21 cellular contexts compared by ENCODE assay signal in genomic region chr14:96989293-96989692, GRCh38.
"Had no signal": no experiment of that assay in that cellular context is flagged by ENCODE, and none has a peak within 500 bp of the region (broad histone marks: within the 10 kb centered on the region; RNA-seq: fewer than 3 reads in every experiment).

No MANE protein-coding gene starts in this region.

- H3K27me3 Mint-ChIP-seq: activated naive CD8-positive, alpha-beta T cell treated with anti-CD3 and anti-CD28 coated beads for 36 hours; stimulated activated memory B cell treated with anti-CD40 and anti-IgM and Interleukin-4, amounts not matched to agents 10 μg/mL and 1 μg/mL and 100 μg/mL, for 72 hours had no signal

- H3K27ac ChIP-seq: cardiac muscle cell, foreskin keratinocyte, pancreas, sigmoid colon, spleen, thyroid gland had no signal

- H3K27ac Mint-ChIP-seq: activated CD4-positive, alpha-beta memory T cell treated with anti-CD3 and anti-CD28 coated beads, Interleukin-2, amount 10 ng/mL, durations not matched to agents 7 days and 5 days; activated CD8-positive, alpha-beta memory T cell treated with anti-CD3 and anti-CD28 coated beads, Interleukin-2, amount 10 ng/mL, durations not matched to agents 7 days and 5 days; activated naive CD8-positive, alpha-beta T cell treated with anti-CD3 and anti-CD28 coated beads for 36 hours; activated T-helper 17 cell treated with anti-CD3 and anti-CD28 coated beads, Interleukin-2, amount 50 U/mL, for 72 hours; stimulated activated memory B cell treated with anti-CD40 and anti-IgM and Interleukin-4, amounts not matched to agents 10 μg/mL and 1 μg/mL and 100 μg/mL, for 72 hours had no signal

- ATAC-seq: activated CD8-positive, alpha-beta memory T cell treated with anti-CD3 and anti-CD28 coated beads, Interleukin-2, amount 10 ng/mL, durations not matched to agents 7 days and 5 days; activated T-helper 17 cell treated with anti-CD3 and anti-CD28 coated beads, Interleukin-2, amount 50 U/mL, for 72 hours; foreskin keratinocyte; left lobe of liver; pancreas; stimulated activated memory B cell treated with anti-CD40 and anti-IgM and Interleukin-4, amounts not matched to agents 10 μg/mL and 1 μg/mL and 100 μg/mL, for 72 hours had no signal

- H3K9me3 ChIP-seq: pancreas, thyroid gland had no signal

- H3K36me3 ChIP-seq: cardiac muscle cell, pancreas, sigmoid colon, spleen, thyroid gland had no signal

- H3K9me3 Mint-ChIP-seq: neural crest cell; stimulated activated memory B cell treated with anti-CD40 and anti-IgM and Interleukin-4, amounts not matched to agents 10 μg/mL and 1 μg/mL and 100 μg/mL, for 72 hours had no signal

- DNase-seq: activated CD4-positive, alpha-beta memory T cell treated with anti-CD3 and anti-CD28 coated beads, Interleukin-2, amount 10 ng/mL, durations not matched to agents 7 days and 5 days; activated CD4-positive, alpha-beta T cell treated with anti-CD3 and anti-CD28 coated beads for 48 hours; activated CD4-positive, CD25-positive, alpha-beta regulatory T cell; activated CD8-positive, alpha-beta memory T cell treated with anti-CD3 and anti-CD28 coated beads, Interleukin-2, amount 10 ng/mL, durations not matched to agents 7 days and 5 days; activated naive CD4-positive, alpha-beta T cell; activated naive CD8-positive, alpha-beta T cell treated with anti-CD3 and anti-CD28 coated beads for 36 hours; amniotic stem cell; foreskin keratinocyte; kidney; mammary epithelial cell; pancreas; sigmoid colon; spleen; stimulated activated CD4-positive, alpha-beta T cell treated with anti-CD3 and anti-CD28 coated beads, Interleukin-4, amount 100 ng/mL, for 4 hours; T1000; thyroid gland had no signal

- H3K36me3 Mint-ChIP-seq: activated CD8-positive, alpha-beta memory T cell treated with anti-CD3 and anti-CD28 coated beads, Interleukin-2, amount 10 ng/mL, durations not matched to agents 7 days and 5 days; activated naive CD8-positive, alpha-beta T cell treated with anti-CD3 and anti-CD28 coated beads for 36 hours; stimulated activated memory B cell treated with anti-CD40 and anti-IgM and Interleukin-4, amounts not matched to agents 10 μg/mL and 1 μg/mL and 100 μg/mL, for 72 hours had no signal

- H3K4me3 Mint-ChIP-seq: activated CD4-positive, alpha-beta memory T cell treated with anti-CD3 and anti-CD28 coated beads, Interleukin-2, amount 10 ng/mL, durations not matched to agents 7 days and 5 days; activated CD8-positive, alpha-beta memory T cell treated with anti-CD3 and anti-CD28 coated beads, Interleukin-2, amount 10 ng/mL, durations not matched to agents 7 days and 5 days; activated naive CD8-positive, alpha-beta T cell treated with anti-CD3 and anti-CD28 coated beads for 36 hours; activated T-helper 17 cell treated with anti-CD3 and anti-CD28 coated beads, Interleukin-2, amount 50 U/mL, for 72 hours; neural crest cell; stimulated activated memory B cell treated with anti-CD40 and anti-IgM and Interleukin-4, amounts not matched to agents 10 μg/mL and 1 μg/mL and 100 μg/mL, for 72 hours had no signal

- H3K4me1 ChIP-seq: foreskin keratinocyte, pancreas, sigmoid colon, thyroid gland had no signal

- H3K27me3 ChIP-seq: cardiac muscle cell, foreskin keratinocyte, pancreas, sigmoid colon, spleen, thyroid gland had no signal

- H3K4me3 ChIP-seq: cardiac muscle cell, pancreas, sigmoid colon, spleen, thyroid gland had no signal
